In genomic region chr3:11570789-11571495, GRCh38 we compare ENCODE assay signal across 10 cellular contexts.
DNase-seq lines count a peak whose midpoint lies in the region; ATAC-seq, FAIRE-seq and TF ChIP-seq lines count a peak whose summit lies in the region.
"Had no signal": no experiment of that assay in that cellular context is flagged by ENCODE, and none has a peak within 500 bp of the region (broad histone marks: within the 10 kb centered on the region; RNA-seq: fewer than 3 reads in every experiment).

No MANE protein-coding gene starts in this region.

- peaks cover 0 to 3% (median 0%) of the 10 kb centered on the region in 5 experiments for H3K9me3 Mint-ChIP-seq in brain
- H3K9me3 Mint-ChIP-seq: activated CD4-positive, alpha-beta memory T cell treated with anti-CD3 and anti-CD28 coated beads for 36 hours had no signal

- H3K9me3 ChIP-seq in left lung (no peaks in the 10 kb centered on the region), thoracic aorta (no peaks in the 10 kb centered on the region)

- H3K27me3 ChIP-seq in left lung (no peaks in the 10 kb centered on the region), thoracic aorta (replicated peaks; ENCODE audit: insufficient read depth) (no peaks in the 10 kb centered on the region)

- no peak for TF ChIP-seq CTCF in brain (conservative IDR thresholded peaks at IDR 0.05)
- TF ChIP-seq CTCF in left lung (IDR thresholded peaks at IDR 0.05), result no peak
- no peak for TF ChIP-seq CTCF in thoracic aorta (IDR thresholded peaks at IDR 0.05)

- H3K36me3 ChIP-seq in left lung, result peaks cover 0 to 20% of the 10 kb centered on the region in 2 donors
- no peaks in the 10 kb centered on the region for H3K36me3 ChIP-seq in thoracic aorta

- H3K27ac ChIP-seq in left lung (peak overlapping the region; percentile 33 to 73), thoracic aorta (peak overlapping the region; percentile 98)

- no peak for FAIRE-seq in frontal cortex (lab: Jason Lieb, UNC)
- FAIRE-seq: colon, keratinocyte had no signal

- peaks cover 78% of the 10 kb centered on the region for H3K4me1 Mint-ChIP-seq in brain

- H3K4me1 ChIP-seq in left lung, result peaks cover 0 to 29% of the 10 kb centered on the region in 2 donors
- peaks cover 29 to 74% of the 10 kb centered on the region in 2 donors for H3K4me1 ChIP-seq in thoracic aorta (ENCODE audit: control insufficient read depth in 1 of 2, low read depth in 2 of 2)

- peak overlapping the region; percentile 42 to 76 (median 71) for H3K27ac Mint-ChIP-seq in brain
- H3K27ac Mint-ChIP-seq: activated CD4-positive, alpha-beta memory T cell treated with anti-CD3 and anti-CD28 coated beads for 36 hours had no signal

- no peak for ATAC-seq in left lung
- no peak for ATAC-seq in thoracic aorta (ENCODE audit: insufficient number of reproducible peaks, low FRiP score, low read depth)
- no peak for ATAC-seq in HG03139 (IDR thresholded peaks at IDR 0.05; ENCODE audit: unreplicated experiment)

- intact Hi-C loops in left lung (cut with DNase I), result no loop called here

- no peak overlapping the region for H3K4me3 Mint-ChIP-seq in brain
- H3K4me3 Mint-ChIP-seq: activated CD4-positive, alpha-beta memory T cell treated with anti-CD3 and anti-CD28 coated beads for 36 hours had no signal

- no peaks in the 10 kb centered on the region for H3K27me3 Mint-ChIP-seq in brain
- H3K27me3 Mint-ChIP-seq: activated CD4-positive, alpha-beta memory T cell treated with anti-CD3 and anti-CD28 coated beads for 36 hours had no signal

- DNase-seq in LHCN-M2 (ENCODE audit: low read depth) (peak; percentile 68), left lung (peak in 1 of 2 donors; percentile 29), thoracic aorta (ENCODE audit: low spot score) (no peak), GM19240 (ENCODE audit: insufficient read length, low spot score) (no peak), frontal cortex (ENCODE audit: low spot score in 2 of 2) (no peak)
- DNase-seq: activated CD4-positive, alpha-beta memory T cell treated with anti-CD3 and anti-CD28 coated beads for 36 hours had no signal

- H3K36me3 Mint-ChIP-seq in brain, result peaks cover 68% of the 10 kb centered on the region
- H3K36me3 Mint-ChIP-seq: activated CD4-positive, alpha-beta memory T cell treated with anti-CD3 and anti-CD28 coated beads for 36 hours had no signal

- H3K4me3 ChIP-seq in left lung, result no peak overlapping the region
- no peak overlapping the region for H3K4me3 ChIP-seq in thoracic aorta
